ENCODE assay signal across 20 cellular contexts in the genomic region with DNA sequence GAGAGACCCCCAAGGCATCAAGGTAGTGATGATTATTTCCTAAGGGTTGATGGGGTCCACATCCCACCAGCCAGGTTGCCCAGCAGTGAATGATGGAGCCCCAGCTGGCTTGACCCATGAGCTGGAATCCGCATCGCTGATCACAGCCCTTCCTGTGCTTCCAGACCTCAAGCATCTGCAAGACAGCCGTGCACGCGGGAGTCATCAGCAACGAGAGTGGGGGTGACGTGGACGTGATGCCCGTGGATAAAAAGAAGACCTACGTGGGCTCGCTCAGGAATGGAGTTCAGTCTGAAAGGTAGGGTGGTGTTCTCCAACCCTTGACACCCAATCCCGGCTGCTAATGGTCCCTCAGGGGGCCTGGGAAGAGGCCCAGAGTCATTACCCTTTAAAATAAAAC.
A peak's percentile ranks its signal among the peaks of the same experiment; 100 is the strongest.
DNase-seq lines count a peak whose midpoint lies in the region; ATAC-seq and TF ChIP-seq lines count a peak whose summit lies in the region.
"Had no signal": no experiment of that assay in that cellular context is flagged by ENCODE, and none has a peak within 500 bp of the region (broad histone marks: within the 10 kb centered on the region; RNA-seq: fewer than 3 reads in every experiment).

No MANE protein-coding gene starts in this region.

- H3K4me3 Mint-ChIP-seq in activated T-helper 2 cell treated with anti-CD3 and anti-CD28 coated beads, Interferon-gamma antibody, Interleukin-2, Interleukin-4, amounts not matched to agents 10 μg/mL and 5 μg/mL and 100 μg/mL, durations not matched to agents 14 hours and 24 hours and 36 hours (ENCODE audit: low read depth), result no peak overlapping the region
- no peak overlapping the region for H3K4me3 Mint-ChIP-seq in osteocyte (ENCODE audit: unreplicated experiment)
- H3K4me3 Mint-ChIP-seq: CD4-positive, CD25-positive, alpha-beta regulatory T cell had no signal

- H3K27me3 Mint-ChIP-seq in activated T-helper 2 cell treated with anti-CD3 and anti-CD28 coated beads, Interferon-gamma antibody, Interleukin-2, Interleukin-4, amounts not matched to agents 10 μg/mL and 5 μg/mL and 100 μg/mL, durations not matched to agents 14 hours and 24 hours and 36 hours (ENCODE audit: low read depth), result peaks cover 3% of the 10 kb centered on the region
- no peaks in the 10 kb centered on the region for H3K27me3 Mint-ChIP-seq in osteocyte (ENCODE audit: unreplicated experiment)

- no peak for TF ChIP-seq EP300 in transverse colon (IDR thresholded peaks at IDR 0.05; ENCODE audit: low read depth)

- intact Hi-C loops in activated T-helper 2 cell treated with anti-CD3 and anti-CD28 coated beads, Interferon-gamma antibody, Interleukin-2, Interleukin-4, amounts not matched to agents 10 μg/mL and 5 μg/mL and 100 μg/mL, durations not matched to agents 14 hours and 24 hours and 36 hours (cut with micrococcal nuclease), result no loop called here
- intact Hi-C loops in transverse colon (cut with DNase I; ENCODE audit: low total_unique reads) (no loop called here), left lung (cut with DNase I) (no loop called here)

- H3K4me1 ChIP-seq in transverse colon (peaks cover 0 to 4% (median 0%) of the 10 kb centered on the region in 4 donors), left lung (peaks cover 0 to 37% of the 10 kb centered on the region in 2 donors)

- no peak for TF ChIP-seq POLR2A in transverse colon (IDR thresholded peaks at IDR 0.05)

- in situ Hi-C loops in brain microvascular endothelial cell (cut with HindIII; ENCODE audit: low pct_ligation_motif_present, low sequenced_read_pairs) (no loop called here), transverse colon (cut with MboI; ENCODE audit: low pct_ligation_motif_present in 1 of 4, low pct_unique_long_range_greater_than_20kb in 1 of 4, low sequenced_read_pairs in 3 of 4) (no loop called here)

- ATAC-seq in left lung, result no peak

- H3K36me3 ChIP-seq in brain microvascular endothelial cell (replicated peaks) (peaks cover 7% of the 10 kb centered on the region), transverse colon (peaks cover 0 to 5% (median 3%) of the 10 kb centered on the region in 4 donors), left lung (no peaks in the 10 kb centered on the region)
- H3K36me3 ChIP-seq: SJCRH30 had no signal

- H3K9me3 Mint-ChIP-seq in activated T-helper 2 cell treated with anti-CD3 and anti-CD28 coated beads, Interferon-gamma antibody, Interleukin-2, Interleukin-4, amounts not matched to agents 10 μg/mL and 5 μg/mL and 100 μg/mL, durations not matched to agents 14 hours and 24 hours and 36 hours, result no peaks in the 10 kb centered on the region
- H3K9me3 Mint-ChIP-seq in osteocyte (ENCODE audit: unreplicated experiment), result peaks cover 3% of the 10 kb centered on the region

- H3K27ac ChIP-seq in brain microvascular endothelial cell (peak overlapping the region; percentile 43), transverse colon (no peak overlapping the region), left lung (no peak overlapping the region)
- H3K27ac ChIP-seq: RWPE1, SJCRH30 had no signal

- H3K4me3 ChIP-seq in AG04449 (ENCODE audit: low read depth, low read length) (no peak overlapping the region), brain microvascular endothelial cell (ENCODE audit: low read depth, low read length) (no peak overlapping the region), transverse colon (no peak overlapping the region), left lung (no peak overlapping the region)
- H3K4me3 ChIP-seq: SJCRH30 had no signal

- peaks cover 3% of the 10 kb centered on the region for H3K4me1 Mint-ChIP-seq in activated T-helper 2 cell treated with anti-CD3 and anti-CD28 coated beads, Interferon-gamma antibody, Interleukin-2, Interleukin-4, amounts not matched to agents 10 μg/mL and 5 μg/mL and 100 μg/mL, durations not matched to agents 14 hours and 24 hours and 36 hours (ENCODE audit: low read depth)
- H3K4me1 Mint-ChIP-seq in osteocyte (ENCODE audit: unreplicated experiment), result peaks cover 16% of the 10 kb centered on the region
- H3K4me1 Mint-ChIP-seq: CD4-positive, CD25-positive, alpha-beta regulatory T cell had no signal

- 73 to 100% methylated on average over 1 to 12 of the region's 12 CpGs for WGBS in transverse colon (ENCODE audit: low coverage in 1 of 2), 2 donors

- DNase-seq in AG04449 (ENCODE audit: low read depth, low spot score) (peak; percentile 7), GM04504 (ENCODE audit: low read depth) (peak; percentile 10), brain microvascular endothelial cell (peak; percentile 36), left kidney (ENCODE audit: low read depth, low spot score) (peak; percentile 39), osteocyte (ENCODE audit: extremely low spot score, unreplicated experiment) (no peak), transverse colon (no peak), left lung (no peak)
- DNase-seq in activated T-helper 2 cell treated with anti-CD3 and anti-CD28 coated beads, Interferon-gamma antibody, Interleukin-2, Interleukin-4, amounts not matched to agents 10 μg/mL and 5 μg/mL and 100 μg/mL, durations not matched to agents 14 hours and 24 hours and 36 hours (ENCODE audit: low spot score), result no peak
- DNase-seq: Calu3; CD4-positive, CD25-positive, alpha-beta regulatory T cell; DMS79; KG1; NCI-H1436 treated with DMSO at 0.1 percent for 48 hours; NCI-H2029 treated with DMSO at 0.1 percent for 48 hours; NCI-H2171 treated with DMSO at 0.1 percent for 48 hours; NCI-H446 treated with DMSO at 0.1 percent for 48 hours; NK-92 treated with Interleukin-12 subunit alpha and Interleukin-12 subunit beta, amount 100 ng/mL, for 24 hours; OCI-M1; SJCRH30 had no signal

- H3K9me3 ChIP-seq in transverse colon (no peaks in the 10 kb centered on the region), left lung (no peaks in the 10 kb centered on the region)
- H3K9me3 ChIP-seq: SJCRH30 had no signal

- H3K36me3 Mint-ChIP-seq in activated T-helper 2 cell treated with anti-CD3 and anti-CD28 coated beads, Interferon-gamma antibody, Interleukin-2, Interleukin-4, amounts not matched to agents 10 μg/mL and 5 μg/mL and 100 μg/mL, durations not matched to agents 14 hours and 24 hours and 36 hours (ENCODE audit: low read depth), result no peaks in the 10 kb centered on the region
- no peaks in the 10 kb centered on the region for H3K36me3 Mint-ChIP-seq in osteocyte (ENCODE audit: unreplicated experiment)
- H3K36me3 Mint-ChIP-seq: CD4-positive, CD25-positive, alpha-beta regulatory T cell had no signal

- TF ChIP-seq CTCF in AG04449 (IDR thresholded peaks at IDR 0.05; ENCODE audit: insufficient read depth, low read length, missing control alignments), result no peak
- TF ChIP-seq CTCF in brain microvascular endothelial cell (IDR thresholded peaks at IDR 0.05; ENCODE audit: low read depth, low read length, missing control alignments), result no peak
- TF ChIP-seq CTCF in osteocyte (IDR thresholded peaks at IDR 0.05), result no peak
- TF ChIP-seq CTCF in transverse colon (IDR thresholded peaks at IDR 0.05), result no peak
- no peak for TF ChIP-seq CTCF in left lung (IDR thresholded peaks at IDR 0.05)

- CTCF ChIA-PET in AG04449 (lab: Yijun Ruan, JAX), result no interaction called here

- no peak overlapping the region for H3K27ac Mint-ChIP-seq in activated T-helper 2 cell treated with anti-CD3 and anti-CD28 coated beads, Interferon-gamma antibody, Interleukin-2, Interleukin-4, amounts not matched to agents 10 μg/mL and 5 μg/mL and 100 μg/mL, durations not matched to agents 14 hours and 24 hours and 36 hours
- H3K27ac Mint-ChIP-seq in osteocyte (ENCODE audit: unreplicated experiment), result no peak overlapping the region

- no peaks in the 10 kb centered on the region for H3K27me3 ChIP-seq in brain microvascular endothelial cell (replicated peaks)
- no peaks in the 10 kb centered on the region for H3K27me3 ChIP-seq in transverse colon
- H3K27me3 ChIP-seq in left lung, result peaks cover 0 to 4% of the 10 kb centered on the region in 2 donors
- H3K27me3 ChIP-seq: SJCRH30 had no signal

- POLR2A ChIA-PET in AG04449 (lab: Yijun Ruan, JAX), result no interaction called here

Comparison
In these comparisons a context has a peak if more than half of its experiments do, and no peak if none do; other contexts are left out.
1. DNase-seq: peak in AG04449 (single experiment), GM04504 (single experiment), brain microvascular endothelial cell (single experiment) and left kidney (single experiment); none in activated T-helper 2 cell treated with anti-CD3 and anti-CD28 coated beads, Interferon-gamma antibody, Interleukin-2, Interleukin-4, amounts not matched to agents 10 μg/mL and 5 μg/mL and 100 μg/mL, durations not matched to agents 14 hours and 24 hours and 36 hours (single experiment), osteocyte (single experiment), transverse colon (single experiment) and left lung (0 of 2).